Comparison of ENCODE assay signal across 1 cellular context in the genomic region with DNA sequence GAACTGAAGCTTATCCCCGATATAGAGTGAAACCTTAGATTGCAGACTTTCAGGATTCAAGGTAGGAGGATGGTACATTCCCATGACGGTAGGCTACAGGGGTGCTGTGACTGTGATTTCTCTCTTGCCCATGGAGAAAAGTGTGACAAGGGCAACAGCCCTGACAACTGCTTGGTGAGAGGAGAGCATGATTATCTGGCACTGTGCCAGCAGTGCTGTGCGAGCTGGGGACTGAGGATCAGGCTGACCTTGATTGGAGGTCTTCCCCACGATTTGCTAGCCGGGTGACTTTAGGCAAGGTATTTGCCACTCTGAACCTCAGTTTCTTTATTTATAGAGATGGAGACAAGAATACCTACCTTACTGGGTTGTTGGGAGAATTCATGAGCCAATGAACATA.
TF ChIP-seq lines count a peak whose summit lies in the region.

No MANE protein-coding gene starts in this region.

TF ChIP-seq in SK-N-SH treated with all-trans-retinoic acid at 6 μM for 48 hours, 23 proteins besides CTCF, POLR2A, EP300 and RAD21 (continued from another document):
- TF ChIP-seq, protein P1, sequence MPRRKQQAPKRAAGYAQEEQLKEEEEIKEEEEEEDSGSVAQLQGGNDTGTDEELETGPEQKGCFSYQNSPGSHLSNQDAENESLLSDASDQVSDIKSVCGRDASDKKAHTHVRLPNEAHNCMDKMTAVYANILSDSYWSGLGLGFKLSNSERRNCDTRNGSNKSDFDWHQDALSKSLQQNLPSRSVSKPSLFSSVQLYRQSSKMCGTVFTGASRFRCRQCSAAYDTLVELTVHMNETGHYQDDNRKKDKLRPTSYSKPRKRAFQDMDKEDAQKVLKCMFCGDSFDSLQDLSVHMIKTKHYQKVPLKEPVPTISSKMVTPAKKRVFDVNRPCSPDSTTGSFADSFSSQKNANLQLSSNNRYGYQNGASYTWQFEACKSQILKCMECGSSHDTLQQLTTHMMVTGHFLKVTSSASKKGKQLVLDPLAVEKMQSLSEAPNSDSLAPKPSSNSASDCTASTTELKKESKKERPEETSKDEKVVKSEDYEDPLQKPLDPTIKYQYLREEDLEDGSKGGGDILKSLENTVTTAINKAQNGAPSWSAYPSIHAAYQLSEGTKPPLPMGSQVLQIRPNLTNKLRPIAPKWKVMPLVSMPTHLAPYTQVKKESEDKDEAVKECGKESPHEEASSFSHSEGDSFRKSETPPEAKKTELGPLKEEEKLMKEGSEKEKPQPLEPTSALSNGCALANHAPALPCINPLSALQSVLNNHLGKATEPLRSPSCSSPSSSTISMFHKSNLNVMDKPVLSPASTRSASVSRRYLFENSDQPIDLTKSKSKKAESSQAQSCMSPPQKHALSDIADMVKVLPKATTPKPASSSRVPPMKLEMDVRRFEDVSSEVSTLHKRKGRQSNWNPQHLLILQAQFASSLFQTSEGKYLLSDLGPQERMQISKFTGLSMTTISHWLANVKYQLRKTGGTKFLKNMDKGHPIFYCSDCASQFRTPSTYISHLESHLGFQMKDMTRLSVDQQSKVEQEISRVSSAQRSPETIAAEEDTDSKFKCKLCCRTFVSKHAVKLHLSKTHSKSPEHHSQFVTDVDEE (CRISPR knock-in tag; IDR thresholded peaks at IDR 0.05) = no peak
- TF ChIP-seq BACH2 (CRISPR knock-in tag; IDR thresholded peaks at IDR 0.05; ENCODE audit: borderline replicate concordance) = no peak
- no peak for TF ChIP-seq ZNF70 (CRISPR knock-in tag; IDR thresholded peaks at IDR 0.05)
- no peak for TF ChIP-seq TCF4 (CRISPR knock-in tag; IDR thresholded peaks at IDR 0.05; ENCODE audit: borderline replicate concordance)
- no peak for TF ChIP-seq ZNF565 (CRISPR knock-in tag; conservative IDR thresholded peaks at IDR 0.05; ENCODE audit: low read depth)
- TF ChIP-seq ISL1 (CRISPR knock-in tag; IDR thresholded peaks at IDR 0.05) = no peak
- no peak for TF ChIP-seq ZNF8 (CRISPR knock-in tag; IDR thresholded peaks at IDR 0.05)
- TF ChIP-seq, protein P2, sequence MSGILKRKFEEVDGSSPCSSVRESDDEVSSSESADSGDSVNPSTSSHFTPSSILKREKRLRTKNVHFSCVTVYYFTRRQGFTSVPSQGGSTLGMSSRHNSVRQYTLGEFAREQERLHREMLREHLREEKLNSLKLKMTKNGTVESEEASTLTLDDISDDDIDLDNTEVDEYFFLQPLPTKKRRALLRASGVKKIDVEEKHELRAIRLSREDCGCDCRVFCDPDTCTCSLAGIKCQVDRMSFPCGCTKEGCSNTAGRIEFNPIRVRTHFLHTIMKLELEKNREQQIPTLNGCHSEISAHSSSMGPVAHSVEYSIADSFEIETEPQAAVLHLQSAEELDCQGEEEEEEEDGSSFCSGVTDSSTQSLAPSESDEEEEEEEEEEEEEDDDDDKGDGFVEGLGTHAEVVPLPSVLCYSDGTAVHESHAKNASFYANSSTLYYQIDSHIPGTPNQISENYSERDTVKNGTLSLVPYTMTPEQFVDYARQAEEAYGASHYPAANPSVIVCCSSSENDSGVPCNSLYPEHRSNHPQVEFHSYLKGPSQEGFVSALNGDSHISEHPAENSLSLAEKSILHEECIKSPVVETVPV (CRISPR knock-in tag; IDR thresholded peaks at IDR 0.05) = no peak
